9 cellular contexts compared by ENCODE assay signal in genomic region chr5:119031905-119032304, GRCh38. TPM values are rescaled to one million over a fixed set of nuclear protein-coding genes. Genes with fewer than 3 reads are reported as not detected.
DNase-seq lines count a peak whose midpoint lies in the region; ATAC-seq, FAIRE-seq and TF ChIP-seq lines count a peak whose summit lies in the region.
"Had no signal": no experiment of that assay in that cellular context is flagged by ENCODE, and none has a peak within 500 bp of the region (broad histone marks: within the 10 kb centered on the region; RNA-seq: fewer than 3 reads in every experiment).

No MANE protein-coding gene starts in this region.

- H3K9me3 ChIP-seq in endodermal cell (ENCODE audit: control insufficient read depth, low read length) (no peaks in the 10 kb centered on the region), uterus (no peaks in the 10 kb centered on the region)
- H3K9me3 ChIP-seq: ovary had no signal

- peak overlapping the region; percentile 9 for H3K27ac Mint-ChIP-seq in endodermal cell

- WGBS in endodermal cell (ENCODE audit: insufficient coverage in 1 of 2, insufficient read length in 1 of 2), 2 experiments = 84 to 90% methylated on average over 4 of the region's 4 CpGs

- H3K9ac ChIP-seq in endodermal cell (ENCODE audit: extremely low read depth, low read length, poor library complexity, severe bottlenecking) = no peak overlapping the region

- no peak for FAIRE-seq in HTR-8/SVneo (lab: Jason Lieb, UNC)

- H3K27me3 ChIP-seq in endodermal cell (ENCODE audit: control insufficient read depth, insufficient read depth, low read length, poor library complexity, severe bottlenecking) = no peaks in the 10 kb centered on the region
- no peaks in the 10 kb centered on the region for H3K27me3 ChIP-seq in uterus
- H3K27me3 ChIP-seq: ovary had no signal

- no peaks in the 10 kb centered on the region for H3K27me3 Mint-ChIP-seq in endodermal cell (ENCODE audit: insufficient read depth)

- no peaks in the 10 kb centered on the region for H3K36me3 ChIP-seq in endodermal cell (ENCODE audit: control insufficient read depth, insufficient read depth, low read length)
- no peaks in the 10 kb centered on the region for H3K36me3 ChIP-seq in uterus
- H3K36me3 ChIP-seq: ovary had no signal

- CTCF ChIA-PET in GM10248 (lab: Yijun Ruan, JAX) = interaction anchor here (1.7 to 2.8 kb wide), 3 partner anchors 12 to 380 kb away, joined by 7 to 13 read pairs (median 10); partner anchors contain the start of gene DTWD2

- POLR2A ChIA-PET in GM10248 (lab: Yijun Ruan, JAX) = no interaction called here

- no peaks in the 10 kb centered on the region for H3K36me3 Mint-ChIP-seq in endodermal cell (ENCODE audit: low read depth)

- no peak for TF ChIP-seq CTCF in GM10248 (IDR thresholded peaks at IDR 0.05; ENCODE audit: control extremely low read depth, extremely low read depth, low read depth, missing control alignments)
- no peak for TF ChIP-seq CTCF in GM20000 (IDR thresholded peaks at IDR 0.05; ENCODE audit: extremely low read depth, missing control alignments)
- no peak for TF ChIP-seq CTCF in endodermal cell (conservative IDR thresholded peaks at IDR 0.05)
- no peak for TF ChIP-seq CTCF in uterus (IDR thresholded peaks at IDR 0.05)

- no peak for TF ChIP-seq POLR2A in uterus (IDR thresholded peaks at IDR 0.05)

- intact Hi-C loops in uterus (cut with DNase I; ENCODE audit: low total_unique reads) = no loop called here

- peak; percentile 32 for ATAC-seq in HG03469 (IDR thresholded peaks at IDR 0.05; ENCODE audit: unreplicated experiment)

- H3K4me3 ChIP-seq in endodermal cell (ENCODE audit: low read length) (no peak overlapping the region), uterus (no peak overlapping the region)
- H3K4me3 ChIP-seq: ovary had no signal

- peak; percentile 46 for DNase-seq in GM10248 (ENCODE audit: extremely low spot score)
- DNase-seq in GM20000 (ENCODE audit: low spot score) = peak; percentile 49
- no peak for DNase-seq in endodermal cell
- DNase-seq in HTR-8/SVneo (ENCODE audit: insufficient read length, low spot score) = no peak
- DNase-seq in GM03348 (ENCODE audit: low spot score) = no peak
- DNase-seq in uterus = no peak
- DNase-seq in occipital lobe (lab: John Stamatoyannopoulos, UW) = no peak
- DNase-seq: ovary had no signal

- no peaks in the 10 kb centered on the region for H3K4me1 Mint-ChIP-seq in endodermal cell

- H3K27ac ChIP-seq in endodermal cell (ENCODE audit: low read depth, low read length) (no peak overlapping the region), uterus (no peak overlapping the region)
- H3K27ac ChIP-seq: ovary had no signal

- no peak overlapping the region for H3K4me3 Mint-ChIP-seq in endodermal cell

- H3K9me3 Mint-ChIP-seq in endodermal cell = no peaks in the 10 kb centered on the region

- H3K4me1 ChIP-seq in endodermal cell (ENCODE audit: control insufficient read depth, insufficient read depth, low read length) (no peaks in the 10 kb centered on the region), uterus (no peaks in the 10 kb centered on the region)

RNA-seq across cellular contexts. Expression of gene DMXL1, which starts 39.0 kb away (rescaled TPM):
- total RNA-seq in endodermal cell = 10 to 100 TPM; 47.8 to 51.8 TPM
- 18.4 TPM for polyA plus RNA-seq in endodermal cell (2013, experiment 1 of 2)
- 16.8 TPM for polyA plus RNA-seq in endodermal cell (2013, experiment 2 of 2)
- 100 to 1,000 TPM in 1 of 4 donors, 10 to 100 TPM in 3; 24.4 to 119 (median 56.1) TPM for total RNA-seq in uterus
- total RNA-seq in occipital lobe = 120 TPM

RNA-seq across cellular contexts. Expression of gene DTWD2, which starts 43.6 kb away (rescaled TPM):
- total RNA-seq in endodermal cell (10 to 100 TPM; 15.2 to 34.9 TPM), uterus (10 to 100 TPM in 2 of 4 donors, 1 to 10 TPM in 2; 1.5 to 42.1 (median 15.9) TPM), occipital lobe (13.9 TPM)
- polyA plus RNA-seq in endodermal cell (2013, experiment 1 of 2) = 6.8 TPM
- 8.5 TPM for polyA plus RNA-seq in endodermal cell (2013, experiment 2 of 2)

Comparison
In these comparisons a context has a peak if more than half of its experiments do, and no peak if none do; other contexts are left out.
1. DNase-seq: peak in GM10248 (single experiment) and GM20000 (single experiment); none in endodermal cell (single experiment), HTR-8/SVneo (single experiment), GM03348 (single experiment), uterus (0 of 2) and occipital lobe (single experiment).